In the genomic region with DNA sequence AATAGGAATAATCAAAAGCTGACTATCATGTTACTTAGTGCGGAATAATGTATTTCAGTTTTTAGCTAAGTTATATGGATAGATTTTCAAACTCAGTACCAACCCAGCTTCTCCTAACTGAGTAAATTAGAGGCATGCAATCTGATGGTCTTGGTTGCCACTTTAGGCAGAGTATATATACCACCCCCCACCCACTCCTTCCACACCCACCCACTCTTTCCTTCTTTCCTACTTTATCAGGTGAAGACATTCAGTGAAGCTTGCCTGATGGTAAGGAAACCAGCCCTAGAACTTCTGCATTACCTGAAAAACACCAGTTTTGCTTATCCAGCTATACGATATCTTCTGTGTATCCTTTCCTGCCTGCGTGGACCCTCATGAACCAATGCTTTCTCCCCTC, we compare ENCODE assay signal across 29 cellular contexts.
"Had no signal": no experiment of that assay in that cellular context is flagged by ENCODE, and none has a peak within 500 bp of the region (broad histone marks: within the 10 kb centered on the region; RNA-seq: fewer than 3 reads in every experiment).

No MANE protein-coding gene starts in this region.

- H3K9me3 Mint-ChIP-seq: activated B cell treated with CpG ODN at 0.5 μM for 24 hours; activated naive CD4-positive, alpha-beta T cell treated with anti-CD3 and anti-CD28 coated beads for 36 hours; activated naive CD4-positive, alpha-beta T cell treated with anti-CD3 and anti-CD28 coated beads, Interleukin-2, amount 50 U/mL, for 24 hours; activated naive CD8-positive, alpha-beta T cell treated with anti-CD3 and anti-CD28 coated beads for 36 hours; activated naive CD8-positive, alpha-beta T cell treated with anti-CD3 and anti-CD28 coated beads, Interleukin-2, amount 50 U/mL, for 24 hours; activated T-helper 1 cell treated with anti-CD3 and anti-CD28 coated beads, Interleukin-12 subunit alpha, Interleukin-12 subunit beta, Interleukin-2, Interleukin-4 antibody, amounts not matched to agents 30 ng/mL and 10 ng/mL and 1 ng/mL, durations not matched to agents 14 hours and 24 hours and 36 hours; activated T-helper 2 cell treated with anti-CD3 and anti-CD28 coated beads, Interferon-gamma antibody, Interleukin-2, Interleukin-4, amounts not matched to agents 10 μg/mL and 5 μg/mL and 100 μg/mL, durations not matched to agents 14 hours and 24 hours and 36 hours; T-helper 2 cell treated with Interferon-gamma antibody and Interleukin-4, amounts not matched to agents 5 μg/mL and 100 μg/mL, for 36 hours had no signal

- H3K4me3 Mint-ChIP-seq: activated B cell treated with CpG ODN at 0.5 μM for 24 hours; activated naive CD4-positive, alpha-beta T cell treated with anti-CD3 and anti-CD28 coated beads for 36 hours; activated naive CD4-positive, alpha-beta T cell treated with anti-CD3 and anti-CD28 coated beads, Interleukin-2, amount 50 U/mL, for 24 hours; activated naive CD8-positive, alpha-beta T cell treated with anti-CD3 and anti-CD28 coated beads for 36 hours; activated naive CD8-positive, alpha-beta T cell treated with anti-CD3 and anti-CD28 coated beads, Interleukin-2, amount 50 U/mL, for 24 hours; activated T-helper 1 cell treated with anti-CD3 and anti-CD28 coated beads, Interleukin-12 subunit alpha, Interleukin-12 subunit beta, Interleukin-2, Interleukin-4 antibody, amounts not matched to agents 30 ng/mL and 10 ng/mL and 1 ng/mL, durations not matched to agents 14 hours and 24 hours and 36 hours; T-helper 17 cell; T-helper 2 cell treated with Interferon-gamma antibody and Interleukin-4, amounts not matched to agents 5 μg/mL and 100 μg/mL, for 36 hours had no signal

- H3K27ac Mint-ChIP-seq: activated B cell treated with CpG ODN at 0.5 μM for 24 hours; activated naive CD4-positive, alpha-beta T cell treated with anti-CD3 and anti-CD28 coated beads for 36 hours; activated naive CD4-positive, alpha-beta T cell treated with anti-CD3 and anti-CD28 coated beads, Interleukin-2, amount 50 U/mL, for 24 hours; activated naive CD8-positive, alpha-beta T cell treated with anti-CD3 and anti-CD28 coated beads for 36 hours; activated naive CD8-positive, alpha-beta T cell treated with anti-CD3 and anti-CD28 coated beads, Interleukin-2, amount 50 U/mL, for 24 hours; activated T-helper 1 cell treated with anti-CD3 and anti-CD28 coated beads, Interleukin-12 subunit alpha, Interleukin-12 subunit beta, Interleukin-2, Interleukin-4 antibody, amounts not matched to agents 30 ng/mL and 10 ng/mL and 1 ng/mL, durations not matched to agents 14 hours and 24 hours and 36 hours; activated T-helper 2 cell treated with anti-CD3 and anti-CD28 coated beads, Interferon-gamma antibody, Interleukin-2, Interleukin-4, amounts not matched to agents 10 μg/mL and 5 μg/mL and 100 μg/mL, durations not matched to agents 14 hours and 24 hours and 36 hours; T-helper 17 cell; T-helper 2 cell treated with Interferon-gamma antibody and Interleukin-4, amounts not matched to agents 5 μg/mL and 100 μg/mL, for 36 hours had no signal

- H3K4me1 Mint-ChIP-seq: activated B cell treated with CpG ODN at 0.5 μM for 24 hours; activated naive CD8-positive, alpha-beta T cell treated with anti-CD3 and anti-CD28 coated beads for 36 hours; activated naive CD8-positive, alpha-beta T cell treated with anti-CD3 and anti-CD28 coated beads, Interleukin-2, amount 50 U/mL, for 24 hours; T-helper 17 cell had no signal

- DNase-seq: activated B cell treated with CpG ODN at 0.5 μM for 24 hours; activated CD4-positive, alpha-beta T cell treated with anti-CD3 and anti-CD28 coated beads for 48 hours; activated CD4-positive, alpha-beta T cell treated with anti-CD3 and anti-CD28 coated beads, Interleukin-2, amount 50 U/mL, for 1 hour; activated CD4-positive, alpha-beta T cell treated with anti-CD3 and anti-CD28 coated beads, Interleukin-2, amount 50 U/mL, for 48 hours; activated effector memory CD4-positive, alpha-beta T cell treated with anti-CD3 and anti-CD28 coated beads, Interleukin-2, amount 50 U/mL, for 16 hours; activated naive CD4-positive, alpha-beta T cell treated with anti-CD3 and anti-CD28 coated beads for 36 hours; activated naive CD8-positive, alpha-beta T cell treated with anti-CD3 and anti-CD28 coated beads for 36 hours; activated naive CD8-positive, alpha-beta T cell treated with anti-CD3 and anti-CD28 coated beads, Interleukin-2, amount 50 U/mL, for 24 hours; activated T-cell treated with anti-CD3 and anti-CD28 coated beads, Interleukin-2, amount 50 U/mL, for 1 hour; activated T-cell treated with anti-CD3 and anti-CD28 coated beads, Interleukin-2, amount 50 U/mL, for 48 hours; adrenal gland; amygdala; aorta; body of pancreas; cortex of kidney; dermis blood vessel endothelial cell; effector CD4-positive, alpha-beta T cell; foreskin fibroblast; head of caudate nucleus; T-helper 1 cell; T-helper 17 cell; T1000; WERI-Rb-1 had no signal

- H3K27me3 Mint-ChIP-seq: activated B cell treated with CpG ODN at 0.5 μM for 24 hours; activated naive CD4-positive, alpha-beta T cell treated with anti-CD3 and anti-CD28 coated beads, Interleukin-2, amount 50 U/mL, for 24 hours; activated naive CD8-positive, alpha-beta T cell treated with anti-CD3 and anti-CD28 coated beads for 36 hours; activated naive CD8-positive, alpha-beta T cell treated with anti-CD3 and anti-CD28 coated beads, Interleukin-2, amount 50 U/mL, for 24 hours; T-helper 17 cell had no signal

- ATAC-seq: activated CD4-positive, CD25-positive, alpha-beta regulatory T cell treated with anti-CD3 and anti-CD28 coated beads, Interleukin-2, amount 50 U/mL, for 24 hours; activated naive CD8-positive, alpha-beta T cell treated with anti-CD3 and anti-CD28 coated beads, Interleukin-2, amount 50 U/mL, for 24 hours; body of pancreas; esophagus mucosa; T-helper 17 cell had no signal
